Comparison of ENCODE assay signal across 11 cellular contexts in genomic region chr4:52837716-52838558, GRCh38. TPM values are rescaled to one million over a fixed set of nuclear protein-coding genes. Genes with fewer than 3 reads are reported as not detected.
DNase-seq lines count a peak whose midpoint lies in the region; FAIRE-seq and TF ChIP-seq lines count a peak whose summit lies in the region.
"Had no signal": no experiment of that assay in that cellular context is flagged by ENCODE, and none has a peak within 500 bp of the region (broad histone marks: within the 10 kb centered on the region; RNA-seq: fewer than 3 reads in every experiment).

No MANE protein-coding gene starts in this region.

- H3K4me1 ChIP-seq in small intestine (ENCODE audit: control insufficient read depth in 2 of 2, insufficient read depth in 1 of 2, low read depth in 1 of 2, low read length in 1 of 2): no peaks in the 10 kb centered on the region

- DNase-seq in HT1080 (ENCODE audit: low read depth): peak; percentile 88
- peak; percentile 9 for DNase-seq in RKO (ENCODE audit: low spot score)
- DNase-seq in fibroblast of mammary gland (ENCODE audit: low read depth): peak; percentile 59
- peak; percentile 87 for DNase-seq in renal cortical epithelial cell (ENCODE audit: low read depth)
- DNase-seq in SHP77 treated with DMSO at 0.1 percent for 48 hours (lab: John Stamatoyannopoulos, UW): no peak
- no peak for DNase-seq in small intestine
- no peak for DNase-seq in SK-N-DZ (ENCODE audit: low spot score)
- DNase-seq in frontal cortex (ENCODE audit: low spot score in 2 of 2): no peak
- DNase-seq: activated CD4-positive, alpha-beta memory T cell treated with anti-CD3 and anti-CD28 coated beads, Interleukin-2, amount 10 ng/mL, durations not matched to agents 7 days and 5 days; naive thymus-derived CD4-positive, alpha-beta T cell; NCI-H2081 had no signal

- no peaks in the 10 kb centered on the region for H3K9me3 ChIP-seq in small intestine (ENCODE audit: control insufficient read depth, low read depth)

- no peaks in the 10 kb centered on the region for H3K27me3 ChIP-seq in small intestine (ENCODE audit: control insufficient read depth in 2 of 2, insufficient read depth in 2 of 2, low read length in 2 of 2)

- H3K4me3 ChIP-seq in fibroblast of mammary gland (ENCODE audit: control insufficient read depth, low read depth, low read length) (no peak overlapping the region), small intestine (ENCODE audit: low read depth in 1 of 2, low read length in 2 of 2) (no peak overlapping the region)

- no peak for TF ChIP-seq CTCF in fibroblast of mammary gland (conservative IDR thresholded peaks at IDR 0.05; ENCODE audit: control insufficient read depth, insufficient read depth, low read depth, low read length)

- no peak for FAIRE-seq in small intestine (lab: Jason Lieb, UNC)
- FAIRE-seq in frontal cortex (lab: Jason Lieb, UNC): no peak

- WGBS in small intestine, 3 donors: 73 to 84% (median 82%) methylated on average over 7 of the region's 7 CpGs

- no peak overlapping the region for H3K27ac ChIP-seq in small intestine (ENCODE audit: low read depth in 1 of 2, low read length in 1 of 2)

- no peaks in the 10 kb centered on the region for H3K36me3 ChIP-seq in small intestine (ENCODE audit: control insufficient read depth in 2 of 2, insufficient read depth in 2 of 2, low read length in 2 of 2)

RNA-seq across cellular contexts. Expression of gene RASL11B, which starts 24.2 kb away (rescaled TPM):
- not detected in 2 replicates for total RNA-seq in HT1080 (2014; rRNA removed; shearing (Covaris generic))
- polyA plus RNA-seq in HT1080 (2015; cell fraction: cytosol; rRNA removed): 0.17 and 0.21 TPM in 2 replicates
- polyA plus RNA-seq in HT1080 (2015; cell fraction: nucleus; rRNA removed): 0.07 TPM in 1 of 2 replicates, not detected in the other
- total RNA-seq in renal cortical epithelial cell (4.7 and 21.2 TPM in 2 replicates), frontal cortex (19.2 TPM)
- polyA plus RNA-seq in small intestine: under 1 TPM in 1 of 3 donors, not detected in 2; 0.60 TPM
- 5.2 and 7.1 TPM in 2 replicates for polyA plus RNA-seq in SK-N-DZ (2014; cell fraction: cytosol; rRNA removed)
- 6.7 and 6.9 TPM in 2 replicates for polyA plus RNA-seq in SK-N-DZ (2014; cell fraction: nucleus; rRNA removed)

Comparison
In these comparisons a context has a peak if more than half of its experiments do, and no peak if none do; other contexts are left out.
1. DNase-seq: peak in HT1080 (single experiment), RKO (single experiment), fibroblast of mammary gland (single experiment) and renal cortical epithelial cell (single experiment); none in SHP77 treated with DMSO at 0.1 percent for 48 hours (single experiment), small intestine (single experiment), SK-N-DZ (single experiment) and frontal cortex (0 of 2).